ENCODE assay signal across 16 cellular contexts in the genomic region with DNA sequence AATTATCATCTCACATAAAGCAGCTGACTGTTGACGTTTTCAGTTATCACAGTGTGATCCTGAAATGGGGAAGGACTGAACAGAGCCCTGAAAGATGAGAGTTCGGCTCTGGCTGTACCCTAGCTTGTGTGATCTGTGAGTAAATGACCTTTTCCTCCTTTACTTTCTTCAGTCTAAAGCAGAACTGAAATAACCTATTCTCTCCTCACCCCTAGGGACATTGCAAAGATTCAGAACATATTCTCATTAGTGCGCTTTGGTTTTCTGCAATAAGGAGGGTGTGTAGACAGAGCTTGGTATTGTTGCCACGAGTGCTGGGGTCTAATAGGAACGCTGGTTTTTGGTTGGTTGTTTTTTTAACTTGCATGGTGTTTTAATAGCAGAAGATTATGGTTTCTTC. TPM values are rescaled to one million over a fixed set of nuclear protein-coding genes. Genes with fewer than 3 reads are reported as not detected.
DNase-seq lines count a peak whose midpoint lies in the region; ATAC-seq, FAIRE-seq and TF ChIP-seq lines count a peak whose summit lies in the region.
"Had no signal": no experiment of that assay in that cellular context is flagged by ENCODE, and none has a peak within 500 bp of the region (broad histone marks: within the 10 kb centered on the region; RNA-seq: fewer than 3 reads in every experiment).

No MANE protein-coding gene starts in this region.

- H3K79me1 ChIP-seq in trophoblast cell (ENCODE audit: low read length): no peaks in the 10 kb centered on the region

- H3K36me3 Mint-ChIP-seq in T-helper 17 cell (ENCODE audit: low read depth): no peaks in the 10 kb centered on the region

- H4K91ac ChIP-seq in trophoblast cell (ENCODE audit: low read depth, low read length): no peak overlapping the region

- no peak overlapping the region for H3K4me3 ChIP-seq in trophoblast cell (ENCODE audit: low read depth, low read length)

- H3K79me2 ChIP-seq in trophoblast cell (ENCODE audit: control insufficient read depth, insufficient read depth, low read length, poor library complexity): no peaks in the 10 kb centered on the region

- no peak overlapping the region for H2AFZ ChIP-seq in trophoblast cell (ENCODE audit: insufficient read depth, low read length, poor library complexity)

- H3K4ac ChIP-seq in trophoblast cell (ENCODE audit: low read depth, low read length): no peak overlapping the region

- H3K27ac Mint-ChIP-seq in T-helper 17 cell: no peak overlapping the region

- FAIRE-seq in GM12891 (lab: Jason Lieb, UNC): peak; percentile 45

- H3K27me3 Mint-ChIP-seq in T-helper 17 cell: no peaks in the 10 kb centered on the region

- no peak overlapping the region for H3K14ac ChIP-seq in trophoblast cell (ENCODE audit: low read length)

- no CpG with 5 or more reads among the region's 5 CpGs for whole genome bisulfite sequencing in trophoblast cell (ENCODE audit: extremely low coverage, insufficient coverage, insufficient read length)

- no peak overlapping the region for H4K12ac ChIP-seq in trophoblast cell (ENCODE audit: low read depth, low read length)

- peaks cover 40% of the 10 kb centered on the region for H3K4me1 Mint-ChIP-seq in T-helper 17 cell

- H3K9ac ChIP-seq in trophoblast cell (ENCODE audit: low read length): no peak overlapping the region

- ATAC-seq in GM19035 (IDR thresholded peaks at IDR 0.05; ENCODE audit: unreplicated experiment): peak; percentile 58
- peak; percentile 76 for ATAC-seq in HG02588 (IDR thresholded peaks at IDR 0.05; ENCODE audit: unreplicated experiment)
- ATAC-seq in HG03565 (IDR thresholded peaks at IDR 0.05; ENCODE audit: unreplicated experiment): peak; percentile 76
- ATAC-seq in T-helper 17 cell: no peak
- ATAC-seq: left lobe of liver had no signal

- no peak overlapping the region for H3K23ac ChIP-seq in trophoblast cell (ENCODE audit: low read length)

- no peaks in the 10 kb centered on the region for H3K36me3 ChIP-seq in trophoblast cell (ENCODE audit: control insufficient read depth in 1 of 2, insufficient read depth in 2 of 2, low read length in 2 of 2)

- H2BK12ac ChIP-seq in trophoblast cell (ENCODE audit: low read length): no peak overlapping the region

- DNase-seq in GM12891 (ENCODE audit: insufficient read length, low spot score) (no peak), T-helper 17 cell (no peak), trophoblast cell (no peak), epidermal melanocyte (ENCODE audit: insufficient read length, low spot score) (no peak)
- no peak for DNase-seq in activated CD4-positive, alpha-beta T cell treated with anti-CD3 and anti-CD28 coated beads for 4 hours
- DNase-seq: activated CD8-positive, alpha-beta memory T cell treated with anti-CD3 and anti-CD28 coated beads, Interleukin-2, amount 50 U/mL, for 4 hours; EL; MM.1S; NCI-H446; stimulated activated CD4-positive, alpha-beta T cell treated with anti-CD3 and anti-CD28 coated beads, Interleukin-12 subunit alpha, Interleukin-12 subunit beta, amount 100 ng/mL, for 4 hours; T1000 had no signal

- H3K4me2 ChIP-seq in trophoblast cell (ENCODE audit: low read length): no peak overlapping the region

- no peak overlapping the region for H2BK120ac ChIP-seq in trophoblast cell (ENCODE audit: insufficient read depth, low read length, poor library complexity)

- H3K18ac ChIP-seq in trophoblast cell (ENCODE audit: low read length): no peak overlapping the region

- H2BK5ac ChIP-seq in trophoblast cell (ENCODE audit: low read depth, low read length, poor library complexity): no peak overlapping the region

- no peaks in the 10 kb centered on the region for H3K27me3 ChIP-seq in trophoblast cell (ENCODE audit: insufficient read depth, low read length)

- no peak overlapping the region for H3K4me3 Mint-ChIP-seq in T-helper 17 cell
- H3K4me3 Mint-ChIP-seq: neural crest cell had no signal

- H2AK5ac ChIP-seq in trophoblast cell (ENCODE audit: low read length): no peak overlapping the region

- H3K27ac ChIP-seq in trophoblast cell (ENCODE audit: low read depth, low read length): no peak overlapping the region

- TF ChIP-seq POLR2A in GM12891 (IDR thresholded peaks at IDR 0.05; ENCODE audit: low read depth, low read length): no peak

- no peak overlapping the region for H4K8ac ChIP-seq in trophoblast cell (ENCODE audit: low read depth, low read length)

- peaks cover 0 to 4% of the 10 kb centered on the region in 2 experiments for H3K4me1 ChIP-seq in trophoblast cell (ENCODE audit: control insufficient read depth in 1 of 2, insufficient read depth in 2 of 2, low read length in 2 of 2)

- H3K9me3 ChIP-seq in T-helper 17 cell (ENCODE audit: control insufficient read depth, low read length, poor library complexity, severe bottlenecking): no peaks in the 10 kb centered on the region
- H3K9me3 ChIP-seq in trophoblast cell (ENCODE audit: insufficient read depth, low read depth, low read length): no peaks in the 10 kb centered on the region

TF ChIP-seq in GM12891, 5 proteins besides CTCF, POLR2A, EP300 and RAD21:
- TF ChIP-seq POLR2AphosphoS5 (IDR thresholded peaks at IDR 0.05; ENCODE audit: low read depth, low read length) (no peak), SPI1 (IDR thresholded peaks at IDR 0.05; ENCODE audit: low read depth, low read length) (peak; percentile 84)
TF ChIP-seq in GM12891: peak in this region for 1.

RNA-seq across cellular contexts. Expression of gene FARS2, which starts 16.7 kb away (rescaled TPM):
- 13.9 TPM for polyA plus RNA-seq in GM12891 (2012; ENCODE audit: low read depth, missing spikeins)
- 10 to 100 TPM; 20.7 to 26.4 TPM for total RNA-seq in T-helper 17 cell
- 6.2 and 6.3 TPM in 2 replicates for polyA plus RNA-seq in trophoblast cell (2013)

RNA-seq across cellular contexts. Expression of gene LYRM4, which starts 17.3 kb away (rescaled TPM):
- polyA plus RNA-seq in GM12891 (2012; ENCODE audit: low read depth, missing spikeins): 31.0 TPM
- total RNA-seq in T-helper 17 cell: 10 to 100 TPM; 14.6 to 19.2 TPM
- 20.8 and 21.6 TPM in 2 replicates for polyA plus RNA-seq in trophoblast cell (2013)
